In the genomic region with DNA sequence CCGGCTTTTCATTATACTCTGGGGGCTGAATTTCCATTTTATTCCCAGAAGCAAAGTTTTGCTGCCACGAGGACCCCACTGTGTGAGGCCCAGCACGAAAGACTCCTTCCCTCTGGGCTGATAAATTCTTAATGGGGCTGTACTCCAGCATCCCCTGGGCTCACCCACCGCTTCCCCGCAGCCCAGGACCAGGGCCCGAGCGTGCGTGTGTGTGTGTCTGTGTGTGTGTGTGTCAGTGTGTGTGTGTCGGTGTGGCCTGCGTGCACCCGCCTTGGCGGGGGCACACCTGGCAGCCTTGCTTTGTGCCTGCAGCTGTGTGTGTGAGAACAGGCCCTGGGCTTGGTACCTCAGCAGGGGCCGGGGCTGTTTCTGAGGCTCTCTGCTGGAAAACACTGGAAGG, we compare ENCODE assay signal across 22 cellular contexts.
"Had no signal": no experiment of that assay in that cellular context is flagged by ENCODE, and none has a peak within 500 bp of the region (broad histone marks: within the 10 kb centered on the region; RNA-seq: fewer than 3 reads in every experiment).

No MANE protein-coding gene starts in this region.

- H3K27me3 Mint-ChIP-seq: stimulated activated naive CD8-positive, alpha-beta T cell treated with anti-CD3 and anti-CD28 coated beads, Interleukin-15, amount 100 ng/mL, for 72 hours had no signal

- H3K4me3 Mint-ChIP-seq: naive thymus-derived CD8-positive, alpha-beta T cell; stimulated activated naive B cell treated with anti-CD40 and anti-IgM and Interleukin-4, amounts not matched to agents 10 μg/mL and 1 μg/mL and 100 μg/mL, for 72 hours; stimulated activated naive CD8-positive, alpha-beta T cell treated with anti-CD3 and anti-CD28 coated beads, Interleukin-15, amount 100 ng/mL, for 72 hours had no signal

- DNase-seq: colonic mucosa; dermis blood vessel endothelial cell; effector CD4-positive, alpha-beta T cell; foreskin melanocyte; heart right ventricle; islet precursor cell; mammary epithelial cell; mucosa of descending colon; naive thymus-derived CD8-positive, alpha-beta T cell; sigmoid colon; stimulated activated CD4-positive, alpha-beta T cell treated with anti-CD3 and anti-CD28 coated beads, Interleukin-2, amount 100 ng/mL, for 24 hours; stimulated activated CD4-positive, alpha-beta T cell treated with anti-CD3 and anti-CD28 coated beads, Interleukin-4, amount 100 ng/mL, for 4 hours; stimulated activated naive B cell treated with anti-CD40 and anti-IgM and Interleukin-4, amounts not matched to agents 10 μg/mL and 1 μg/mL and 100 μg/mL, for 72 hours; stimulated activated naive CD8-positive, alpha-beta T cell treated with anti-CD3 and anti-CD28 coated beads, Interleukin-15, amount 100 ng/mL, for 72 hours; testis; upper lobe of right lung had no signal

- H3K27me3 ChIP-seq: colonic mucosa, heart right ventricle, right atrium auricular region, sigmoid colon, testis, tibial nerve, upper lobe of right lung, vagina had no signal

- H3K9me3 Mint-ChIP-seq: naive thymus-derived CD8-positive, alpha-beta T cell; stimulated activated naive B cell treated with anti-CD40 and anti-IgM and Interleukin-4, amounts not matched to agents 10 μg/mL and 1 μg/mL and 100 μg/mL, for 72 hours; stimulated activated naive CD8-positive, alpha-beta T cell treated with anti-CD3 and anti-CD28 coated beads, Interleukin-15, amount 100 ng/mL, for 72 hours had no signal

- ATAC-seq: heart right ventricle; left lobe of liver; mucosa of descending colon; naive thymus-derived CD8-positive, alpha-beta T cell; stimulated activated naive B cell treated with anti-CD40 and anti-IgM and Interleukin-4, amounts not matched to agents 10 μg/mL and 1 μg/mL and 100 μg/mL, for 72 hours; stimulated activated naive CD8-positive, alpha-beta T cell treated with anti-CD3 and anti-CD28 coated beads, Interleukin-15, amount 100 ng/mL, for 72 hours; upper lobe of right lung had no signal

- H3K36me3 ChIP-seq: colonic mucosa, heart right ventricle, right atrium auricular region, sigmoid colon, tibial nerve, upper lobe of right lung, vagina had no signal

- H3K4me1 Mint-ChIP-seq: stimulated activated naive B cell treated with anti-CD40 and anti-IgM and Interleukin-4, amounts not matched to agents 10 μg/mL and 1 μg/mL and 100 μg/mL, for 72 hours; stimulated activated naive CD8-positive, alpha-beta T cell treated with anti-CD3 and anti-CD28 coated beads, Interleukin-15, amount 100 ng/mL, for 72 hours had no signal

- H3K9me3 ChIP-seq: colonic mucosa, heart right ventricle, mucosa of descending colon, right atrium auricular region, sigmoid colon, testis, tibial nerve, upper lobe of right lung, vagina had no signal

- H3K9ac ChIP-seq: parathyroid adenoma had no signal

- H2AFZ ChIP-seq: parathyroid adenoma had no signal

- H3K27ac Mint-ChIP-seq: stimulated activated naive B cell treated with anti-CD40 and anti-IgM and Interleukin-4, amounts not matched to agents 10 μg/mL and 1 μg/mL and 100 μg/mL, for 72 hours had no signal

- H3K36me3 Mint-ChIP-seq: naive thymus-derived CD8-positive, alpha-beta T cell; stimulated activated naive B cell treated with anti-CD40 and anti-IgM and Interleukin-4, amounts not matched to agents 10 μg/mL and 1 μg/mL and 100 μg/mL, for 72 hours had no signal

- H3K4me3 ChIP-seq: colonic mucosa, heart right ventricle, mucosa of descending colon, right atrium auricular region, sigmoid colon, skin epidermis, testis, tibial nerve, upper lobe of right lung, vagina had no signal

- H3K27ac ChIP-seq: colonic mucosa, heart right ventricle, parathyroid adenoma, right atrium auricular region, sigmoid colon, skin epidermis, testis, tibial nerve, upper lobe of right lung, vagina had no signal
